ENCODE assay signal across 21 cellular contexts in genomic region chr5:73844165-73844564, GRCh38.
"Had no signal": no experiment of that assay in that cellular context is flagged by ENCODE, and none has a peak within 500 bp of the region (broad histone marks: within the 10 kb centered on the region; RNA-seq: fewer than 3 reads in every experiment).

No MANE protein-coding gene starts in this region.

- DNase-seq: KBM-7; MG63; NCI-H1105; NCI-H1417; NCI-H1436 treated with DMSO at 0.1 percent for 48 hours; NCI-H1694; NCI-H187 treated with DMSO at 0.1 percent for 48 hours; NCI-H2029 treated with DMSO at 0.1 percent for 48 hours; NCI-H2171; NCI-H226; NCI-H446; NCI-H510A; NCI-H524 treated with DMSO at 0.1 percent for 48 hours; NCI-H69; NCI-H774; NK-92 treated with Interleukin-12 subunit alpha and Interleukin-12 subunit beta, amount 100 ng/mL, for 24 hours; PC-3; SHP77; SK-N-SH; T-helper 1 cell had no signal

- ATAC-seq: Panc1, PC-3 had no signal

- H3K4me3 ChIP-seq: MG63 had no signal

- H3K27me3 ChIP-seq: MG63 had no signal
